ENCODE assay signal across 20 cellular contexts in genomic region chrX:68696267-68696666, GRCh38. TPM values are rescaled to one million over a fixed set of nuclear protein-coding genes. Genes with fewer than 3 reads are reported as not detected.
DNase-seq lines count a peak whose midpoint lies in the region; ATAC-seq and TF ChIP-seq lines count a peak whose summit lies in the region.
"Had no signal": no experiment of that assay in that cellular context is flagged by ENCODE, and none has a peak within 500 bp of the region (broad histone marks: within the 10 kb centered on the region; RNA-seq: fewer than 3 reads in every experiment).

No MANE protein-coding gene starts in this region.

- no peak for TF ChIP-seq CTCF in heart right ventricle (IDR thresholded peaks at IDR 0.05)
- no peak for TF ChIP-seq CTCF in right atrium auricular region (IDR thresholded peaks at IDR 0.05)
- TF ChIP-seq CTCF in lung (IDR thresholded peaks at IDR 0.05; ENCODE audit: control extremely low read depth, extremely low read depth): no peak
- no peak for TF ChIP-seq CTCF in upper lobe of right lung (IDR thresholded peaks at IDR 0.05)

- H3K27ac ChIP-seq in heart right ventricle: peak overlapping the region in 9 of 10 donors; percentile 16 to 94 (median 89)
- peak overlapping the region in 1 of 2 donors; percentile 4 for H3K27ac ChIP-seq in right atrium auricular region
- peak overlapping the region; percentile 14 to 75 for H3K27ac ChIP-seq in lung (ENCODE audit: low read depth in 1 of 2, low read length in 1 of 2)
- H3K27ac ChIP-seq in upper lobe of right lung: peak overlapping the region; percentile 55
- H3K27ac ChIP-seq: epithelial cell of prostate had no signal

- no peak for DNase-seq in heart right ventricle
- DNase-seq in right atrium auricular region (ENCODE audit: low spot score): no peak
- DNase-seq in activated T-helper 2 cell treated with anti-CD3 and anti-CD28 coated beads, Interferon-gamma antibody, Interleukin-2, Interleukin-4, amounts not matched to agents 10 μg/mL and 5 μg/mL and 100 μg/mL, durations not matched to agents 14 hours and 24 hours and 36 hours (ENCODE audit: low spot score): no peak
- DNase-seq in lung (ENCODE audit: low spot score): no peak
- no peak for DNase-seq in upper lobe of right lung
- no peak for DNase-seq in stimulated activated CD4-positive, alpha-beta T cell treated with anti-CD3 and anti-CD28 coated beads, Interleukin-12 subunit alpha, Interleukin-12 subunit beta, amount 100 ng/mL, for 4 hours
- no peak for DNase-seq in NCI-H1105 (lab: John Stamatoyannopoulos, UW)
- DNase-seq: activated CD4-positive, alpha-beta T cell treated with anti-CD3 and anti-CD28 coated beads for 4 hours; activated naive CD4-positive, alpha-beta T cell treated with Interleukin-2 at 50 U/mL for 16 hours; Caco-2; HCEC 1CT; natural killer cell; NCI-H1930; Right ventricle myocardium superior; stimulated activated naive CD4-positive, alpha-beta T cell; uterus had no signal

- H3K4me3 ChIP-seq in heart right ventricle: peak overlapping the region in 8 of 10 donors; percentile 57 to 76 (median 70)
- peak overlapping the region in 1 of 2 donors; percentile 63 for H3K4me3 ChIP-seq in right atrium auricular region
- no peak overlapping the region for H3K4me3 ChIP-seq in lung
- peak overlapping the region; percentile 60 for H3K4me3 ChIP-seq in upper lobe of right lung
- H3K4me3 ChIP-seq: uterus had no signal

- ATAC-seq in heart right ventricle: peak in 1 of 8 donors; percentile 26
- ATAC-seq in lung (ENCODE audit: insufficient read depth, low FRiP score): no peak
- ATAC-seq in upper lobe of right lung: peak; percentile 28
- no peak for ATAC-seq in GM19397 (IDR thresholded peaks at IDR 0.05; ENCODE audit: unreplicated experiment)
- ATAC-seq: natural killer cell had no signal

- H3K27me3 ChIP-seq in heart right ventricle (peaks cover 0 to 24% (median 0%) of the 10 kb centered on the region in 7 donors), right atrium auricular region (no peaks in the 10 kb centered on the region), lung (ENCODE audit: control insufficient read depth, insufficient read depth) (no peaks in the 10 kb centered on the region), upper lobe of right lung (no peaks in the 10 kb centered on the region)
- H3K27me3 ChIP-seq: uterus had no signal

- H3K9me3 Mint-ChIP-seq in activated T-helper 2 cell treated with anti-CD3 and anti-CD28 coated beads, Interferon-gamma antibody, Interleukin-2, Interleukin-4, amounts not matched to agents 10 μg/mL and 5 μg/mL and 100 μg/mL, durations not matched to agents 14 hours and 24 hours and 36 hours: no peaks in the 10 kb centered on the region
- H3K9me3 Mint-ChIP-seq: memory B cell, natural killer cell had no signal

- peak overlapping the region; percentile 17 for H3K4me3 Mint-ChIP-seq in activated T-helper 2 cell treated with anti-CD3 and anti-CD28 coated beads, Interferon-gamma antibody, Interleukin-2, Interleukin-4, amounts not matched to agents 10 μg/mL and 5 μg/mL and 100 μg/mL, durations not matched to agents 14 hours and 24 hours and 36 hours (ENCODE audit: low read depth)
- H3K4me3 Mint-ChIP-seq: memory B cell, natural killer cell had no signal

- no peak overlapping the region for H3K27ac Mint-ChIP-seq in activated T-helper 2 cell treated with anti-CD3 and anti-CD28 coated beads, Interferon-gamma antibody, Interleukin-2, Interleukin-4, amounts not matched to agents 10 μg/mL and 5 μg/mL and 100 μg/mL, durations not matched to agents 14 hours and 24 hours and 36 hours
- H3K27ac Mint-ChIP-seq: memory B cell, natural killer cell, progenitor cell of endocrine pancreas had no signal

- H3K4me1 ChIP-seq in heart right ventricle: peaks cover 0 to 63% (median 33%) of the 10 kb centered on the region in 9 donors
- H3K4me1 ChIP-seq in right atrium auricular region: peaks cover 0 to 44% of the 10 kb centered on the region in 2 donors
- H3K4me1 ChIP-seq in lung (ENCODE audit: control insufficient read depth in 2 of 2, insufficient read depth in 2 of 2, low read length in 2 of 2): peaks cover 0 to 6% of the 10 kb centered on the region in 2 donors
- H3K4me1 ChIP-seq in upper lobe of right lung: no peaks in the 10 kb centered on the region
- H3K4me1 ChIP-seq: Caco-2, uterus had no signal

- WGBS in heart right ventricle, 2 donors: 58 to 62% methylated on average over 6 of the region's 6 CpGs
- 50 to 54% methylated on average over 6 of the region's 6 CpGs for WGBS in lung, 2 donors

- H3K36me3 Mint-ChIP-seq in activated T-helper 2 cell treated with anti-CD3 and anti-CD28 coated beads, Interferon-gamma antibody, Interleukin-2, Interleukin-4, amounts not matched to agents 10 μg/mL and 5 μg/mL and 100 μg/mL, durations not matched to agents 14 hours and 24 hours and 36 hours (ENCODE audit: low read depth): no peaks in the 10 kb centered on the region
- H3K36me3 Mint-ChIP-seq: memory B cell, natural killer cell had no signal

- H3K9me3 ChIP-seq in heart right ventricle (no peaks in the 10 kb centered on the region), right atrium auricular region (no peaks in the 10 kb centered on the region), lung (ENCODE audit: control insufficient read depth in 2 of 2, insufficient read depth in 1 of 2, low read length in 1 of 2) (peaks cover 0 to 5% of the 10 kb centered on the region in 2 donors), upper lobe of right lung (no peaks in the 10 kb centered on the region)
- H3K9me3 ChIP-seq: Caco-2, uterus had no signal

- no peaks in the 10 kb centered on the region for H3K36me3 ChIP-seq in heart right ventricle
- no peaks in the 10 kb centered on the region for H3K36me3 ChIP-seq in right atrium auricular region
- no peaks in the 10 kb centered on the region for H3K36me3 ChIP-seq in lung (ENCODE audit: control insufficient read depth in 2 of 2, insufficient read depth in 2 of 2, low read length in 2 of 2)
- no peaks in the 10 kb centered on the region for H3K36me3 ChIP-seq in upper lobe of right lung
- H3K36me3 ChIP-seq: uterus had no signal

- no peaks in the 10 kb centered on the region for H3K27me3 Mint-ChIP-seq in activated T-helper 2 cell treated with anti-CD3 and anti-CD28 coated beads, Interferon-gamma antibody, Interleukin-2, Interleukin-4, amounts not matched to agents 10 μg/mL and 5 μg/mL and 100 μg/mL, durations not matched to agents 14 hours and 24 hours and 36 hours (ENCODE audit: low read depth)

- H3K4me1 Mint-ChIP-seq in activated T-helper 2 cell treated with anti-CD3 and anti-CD28 coated beads, Interferon-gamma antibody, Interleukin-2, Interleukin-4, amounts not matched to agents 10 μg/mL and 5 μg/mL and 100 μg/mL, durations not matched to agents 14 hours and 24 hours and 36 hours (ENCODE audit: low read depth): peaks cover 29% of the 10 kb centered on the region
- H3K4me1 Mint-ChIP-seq: memory B cell had no signal

- intact Hi-C loops in heart right ventricle (cut with DNase I): no loop called here
- intact Hi-C loops in activated T-helper 2 cell treated with anti-CD3 and anti-CD28 coated beads, Interferon-gamma antibody, Interleukin-2, Interleukin-4, amounts not matched to agents 10 μg/mL and 5 μg/mL and 100 μg/mL, durations not matched to agents 14 hours and 24 hours and 36 hours (cut with micrococcal nuclease): no loop called here
- intact Hi-C loops in upper lobe of right lung (cut with DNase I): no loop called here

RNA-seq across cellular contexts. Expression of gene STARD8, which starts 48.8 kb away (rescaled TPM):
- 10 to 100 TPM in 2 of 10 donors, 1 to 10 TPM in 8; 5.2 to 11.7 (median 8.0) TPM for total RNA-seq in heart right ventricle
- 1 to 10 TPM; 4.7 to 7.4 TPM for polyA plus RNA-seq in heart right ventricle
- total RNA-seq in right atrium auricular region: 10 to 100 TPM in 1 of 2 donors, 1 to 10 TPM in 1; 8.3 to 14.6 TPM
- 7.5 and 7.9 TPM in 2 replicates for total RNA-seq in activated T-helper 2 cell treated with anti-CD3 and anti-CD28 coated beads, Interferon-gamma antibody, Interleukin-2, Interleukin-4, amounts not matched to agents 10 μg/mL and 5 μg/mL and 100 μg/mL, durations not matched to agents 14 hours and 24 hours and 36 hours
- 10 to 100 TPM; 17.5 to 20.2 TPM for total RNA-seq in lung
- 10 to 100 TPM in 1 of 2 donors, 1 to 10 TPM in 1; 5.7 to 19.4 TPM for polyA plus RNA-seq in lung
- 39.4 TPM for total RNA-seq in upper lobe of right lung
- total RNA-seq: Caco-2 had no signal
